Comparison of ENCODE assay signal across 16 cellular contexts in genomic region chr17:27514595-27515413, GRCh38.
"Had no signal": no experiment of that assay in that cellular context is flagged by ENCODE, and none has a peak within 500 bp of the region (broad histone marks: within the 10 kb centered on the region; RNA-seq: fewer than 3 reads in every experiment).

No MANE protein-coding gene starts in this region.

- H3K36me3 ChIP-seq: ascending aorta, cardiac muscle cell, gastrocnemius medialis, spleen had no signal

- H3K27me3 Mint-ChIP-seq: stimulated activated memory B cell treated with anti-CD40 and anti-IgM and Interleukin-4, amounts not matched to agents 10 μg/mL and 1 μg/mL and 100 μg/mL, for 72 hours had no signal

- H3K27ac ChIP-seq: ascending aorta, cardiac muscle cell, coronary artery, epithelial cell of prostate, gastrocnemius medialis, spleen, VCaP had no signal

- H3K9me3 ChIP-seq: ascending aorta, gastrocnemius medialis, spleen had no signal

- H3K4me3 Mint-ChIP-seq: activated CD8-positive, alpha-beta T cell treated with anti-CD3 and anti-CD28 coated beads, Interleukin-2, amount 10 ng/mL, durations not matched to agents 7 days and 5 days; nephron; stimulated activated memory B cell treated with anti-CD40 and anti-IgM and Interleukin-4, amounts not matched to agents 10 μg/mL and 1 μg/mL and 100 μg/mL, for 72 hours had no signal

- H3K27ac Mint-ChIP-seq: activated CD8-positive, alpha-beta T cell treated with anti-CD3 and anti-CD28 coated beads, Interleukin-2, amount 10 ng/mL, durations not matched to agents 7 days and 5 days; stimulated activated memory B cell treated with anti-CD40 and anti-IgM and Interleukin-4, amounts not matched to agents 10 μg/mL and 1 μg/mL and 100 μg/mL, for 72 hours had no signal

- DNase-seq: activated CD4-positive, alpha-beta T cell treated with anti-CD3 and anti-CD28 coated beads for 48 hours; activated CD8-positive, alpha-beta memory T cell treated with anti-CD3 and anti-CD28 coated beads, Interleukin-2, amount 50 U/mL, for 48 hours; activated CD8-positive, alpha-beta T cell treated with anti-CD3 and anti-CD28 coated beads, Interleukin-2, amount 10 ng/mL, durations not matched to agents 7 days and 5 days; effector memory CD4-positive, alpha-beta T cell; gastrocnemius medialis; left cardiac atrium; spleen; stimulated activated CD4-positive, alpha-beta T cell treated with anti-CD3 and anti-CD28 coated beads, Interleukin-1b, Interleukin-23, amount 100 ng/mL, for 48 hours; T-helper 1 cell had no signal

- H3K9me3 Mint-ChIP-seq: nephron; stimulated activated memory B cell treated with anti-CD40 and anti-IgM and Interleukin-4, amounts not matched to agents 10 μg/mL and 1 μg/mL and 100 μg/mL, for 72 hours had no signal

- ATAC-seq: activated CD8-positive, alpha-beta T cell treated with anti-CD3 and anti-CD28 coated beads, Interleukin-2, amount 10 ng/mL, durations not matched to agents 7 days and 5 days; gastrocnemius medialis; left cardiac atrium; stimulated activated memory B cell treated with anti-CD40 and anti-IgM and Interleukin-4, amounts not matched to agents 10 μg/mL and 1 μg/mL and 100 μg/mL, for 72 hours had no signal

- H3K27me3 ChIP-seq: ascending aorta, cardiac muscle cell, gastrocnemius medialis, spleen had no signal

- H3K4me1 ChIP-seq: ascending aorta, gastrocnemius medialis had no signal

- H3K4me3 ChIP-seq: ascending aorta, cardiac muscle cell, coronary artery, gastrocnemius medialis, spleen had no signal
